Comparison of ENCODE assay signal across 8 cellular contexts in the genomic region with DNA sequence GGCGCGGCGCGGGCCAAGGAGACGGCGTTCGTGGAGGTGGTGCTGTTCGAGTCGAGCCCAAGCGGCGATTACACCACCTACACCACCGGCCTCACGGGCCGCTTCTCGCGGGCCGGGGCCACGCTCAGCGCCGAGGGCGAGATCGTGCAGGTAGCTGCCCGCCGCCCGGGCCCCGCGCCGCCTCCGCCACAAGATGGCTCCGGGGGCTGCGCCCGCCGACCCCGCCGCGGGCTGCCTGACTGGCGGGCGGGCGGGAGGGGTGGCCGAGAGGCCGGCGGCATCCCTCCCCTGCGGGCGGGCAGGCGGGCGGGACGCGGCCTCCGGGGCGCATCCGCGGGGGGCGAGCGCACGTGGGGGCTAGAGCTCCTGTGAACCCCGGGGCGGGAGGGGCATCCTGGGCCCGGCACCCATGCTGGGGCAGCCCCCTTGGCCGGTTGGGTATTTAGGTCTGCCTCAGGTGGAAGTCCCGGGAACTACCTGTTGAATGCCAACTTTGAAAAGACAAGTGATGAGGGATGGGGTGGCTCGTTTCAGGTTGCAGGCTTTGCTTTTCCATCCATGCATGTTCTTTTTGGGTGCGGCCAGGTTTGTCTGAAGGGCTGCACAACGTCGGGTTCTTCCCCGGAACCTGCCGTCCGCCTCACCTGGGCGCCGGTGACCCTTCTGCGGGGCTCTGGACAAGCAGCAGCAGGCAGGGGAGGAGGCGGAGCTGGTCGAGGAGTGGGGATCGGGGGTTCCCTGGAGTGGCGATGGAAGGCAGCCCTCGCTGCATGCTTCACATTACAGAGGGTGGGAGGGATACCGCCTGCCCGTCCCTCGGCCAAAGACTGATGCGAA. TPM values are rescaled to one million over a fixed set of nuclear protein-coding genes. Genes with fewer than 3 reads are reported as not detected.
DNase-seq lines count a peak whose midpoint lies in the region; ATAC-seq lines count a peak whose summit lies in the region.

No MANE protein-coding gene starts in this region.

- peak; percentile 21 for ATAC-seq in HG03521 (IDR thresholded peaks at IDR 0.05; ENCODE audit: unreplicated experiment)

- DNase-seq in EL (peak; percentile 35), dermis blood vessel endothelial cell (peak; percentile 60), lung microvascular endothelial cell (ENCODE audit: low read depth in 2 of 2) (peak; percentile 56 to 60), substantia nigra (lab: John Stamatoyannopoulos, UW) (peak in 10 of 49 donors; percentile 5 to 62 (median 30)), superior temporal gyrus (ENCODE audit: extremely low spot score) (no peak), cerebellar nuclear complex (lab: John Stamatoyannopoulos, UW) (no peak)
- DNase-seq in activated CD4-positive, CD25-positive, alpha-beta regulatory T cell treated with anti-CD3 and anti-CD28 coated beads, Interleukin-2, amount 50 U/mL, for 72 hours, result peak; percentile 36

- H3K27ac ChIP-seq in substantia nigra (ENCODE audit: low read depth, low read length, poor library complexity, severe bottlenecking), result peak overlapping the region; percentile 49

RNA-seq across cellular contexts. Expression of a gene that starts 0.8 kb away (rescaled TPM):
- 2.6 and 3.2 TPM in 2 replicates for total RNA-seq in dermis blood vessel endothelial cell
- 1.5 and 2.0 TPM in 2 replicates for total RNA-seq in lung microvascular endothelial cell

Comparison
In these comparisons a context has a peak if more than half of its experiments do, and no peak if none do; other contexts are left out.
1. DNase-seq: peak in EL (single experiment), activated CD4-positive, CD25-positive, alpha-beta regulatory T cell treated with anti-CD3 and anti-CD28 coated beads, Interleukin-2, amount 50 U/mL, for 72 hours (single experiment), dermis blood vessel endothelial cell (single experiment) and lung microvascular endothelial cell (2 of 2); none in superior temporal gyrus (single experiment) and cerebellar nuclear complex (0 of 2).